ENCODE assay signal across 10 cellular contexts in the genomic region with DNA sequence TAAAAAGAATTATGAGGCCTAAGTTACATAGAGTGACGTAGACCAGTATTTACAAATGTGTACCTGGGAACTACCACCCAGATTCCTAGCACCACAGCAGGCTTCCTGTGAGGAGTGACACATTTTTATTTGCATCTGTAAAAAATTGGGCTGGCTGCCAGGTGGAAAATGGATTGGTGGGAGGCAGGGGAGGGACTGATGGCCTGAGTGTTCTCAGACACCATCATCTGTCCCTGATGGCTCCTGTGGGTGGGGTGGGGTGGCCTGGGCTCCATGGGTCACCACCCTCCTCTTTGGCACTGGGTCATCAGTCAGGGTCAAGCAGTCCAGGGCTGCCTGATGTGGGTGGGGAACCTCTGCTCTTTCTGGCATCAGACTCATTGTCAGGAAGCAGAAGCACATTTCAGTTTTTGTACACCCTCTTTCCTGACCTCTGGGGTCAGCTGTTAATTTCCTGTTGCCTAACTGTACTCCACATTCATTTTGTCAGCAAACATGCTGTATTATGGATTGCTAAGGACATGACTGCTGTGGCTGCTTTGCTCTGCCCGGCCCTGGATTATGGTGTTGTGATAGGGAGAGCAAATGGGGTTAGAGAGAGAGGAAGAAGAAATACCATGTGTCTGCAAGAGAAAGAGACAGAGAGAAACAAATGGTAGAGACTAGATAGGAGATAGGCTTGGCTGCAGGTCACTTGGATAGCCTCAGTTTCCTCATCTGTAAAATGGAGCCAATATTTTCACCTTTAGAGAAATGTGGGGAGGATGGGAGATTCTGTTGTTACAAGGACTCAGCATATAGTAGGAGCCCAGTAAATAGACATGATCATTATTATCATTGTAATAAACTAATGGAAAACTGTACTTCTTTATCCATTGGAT. TPM values are rescaled to one million over a fixed set of nuclear protein-coding genes. Genes with fewer than 3 reads are reported as not detected.
DNase-seq lines count a peak whose midpoint lies in the region; ATAC-seq, FAIRE-seq and TF ChIP-seq lines count a peak whose summit lies in the region.
"Had no signal": no experiment of that assay in that cellular context is flagged by ENCODE, and none has a peak within 500 bp of the region (broad histone marks: within the 10 kb centered on the region; RNA-seq: fewer than 3 reads in every experiment).

No MANE protein-coding gene starts in this region.

- H3K27me3 ChIP-seq in HepG2 (ENCODE audit: control insufficient read depth in 1 of 2, insufficient read depth in 2 of 2, low read length in 2 of 2) (no peaks in the 10 kb centered on the region), uterus (no peaks in the 10 kb centered on the region)
- H3K27me3 ChIP-seq: ovary had no signal

- no TSS peak for BruUV-seq in HepG2 (replicated peaks; lab: Mats Ljungman, UMichigan)

- in situ Hi-C loops in HepG2 (cut with HindIII; ENCODE audit: extremely low pct_ligation_motif_present, low pct_unique_long_range_greater_than_20kb) = no loop called here

- H3K4me1 ChIP-seq in HepG2 (ENCODE audit: insufficient read depth, low read length) (peaks cover 20% of the 10 kb centered on the region), uterus (peaks cover 0 to 18% of the 10 kb centered on the region in 2 donors)

- H4K20me1 ChIP-seq in HepG2 (ENCODE audit: insufficient read depth, low read length) = no peaks in the 10 kb centered on the region

- POLR2A ChIA-PET in HepG2 (lab: Yijun Ruan, JAX) = no interaction called here
- POLR2A ChIA-PET in activated CD8-positive, alpha-beta T cell treated with anti-CD3 and anti-CD28 coated beads, Interleukin-2, amount 10 ng/mL, durations not matched to agents 7 days and 5 days (lab: Charles Lee) = interaction anchor here (0.6 kb wide), 1 partner anchor 29 kb away, joined by 6 read pairs; no protein-coding TSS in a partner anchor

- peaks cover 0 to 4% (median 0%) of the 10 kb centered on the region in 5 experiments for H3K9me3 Mint-ChIP-seq in brain
- no peaks in the 10 kb centered on the region for H3K9me3 Mint-ChIP-seq in activated CD8-positive, alpha-beta T cell treated with anti-CD3 and anti-CD28 coated beads, Interleukin-2, amount 10 ng/mL, durations not matched to agents 7 days and 5 days (ENCODE audit: insufficient read depth)

- no peak overlapping the region for H3K9ac ChIP-seq in HepG2 (ENCODE audit: insufficient read depth, low read depth, low read length)

- no peak overlapping the region for H2AFZ ChIP-seq in HepG2 (ENCODE audit: low read length)

- H3K36me3 ChIP-seq in HepG2 (replicated peaks in 1 of 2; ENCODE audit: control insufficient read depth in 1 of 2, insufficient read depth in 2 of 2, low read length in 2 of 2) (no peaks in the 10 kb centered on the region), uterus (no peaks in the 10 kb centered on the region)
- H3K36me3 ChIP-seq: ovary had no signal

- CTCF ChIA-PET in HepG2 (lab: Yijun Ruan, JAX; ENCODE audit: low intra/inter-chr PET ratio, low total read pairs) = no interaction called here
- CTCF ChIA-PET in activated CD8-positive, alpha-beta T cell treated with anti-CD3 and anti-CD28 coated beads, Interleukin-2, amount 10 ng/mL, durations not matched to agents 7 days and 5 days (lab: Charles Lee) = no interaction called here

- peaks cover 7% of the 10 kb centered on the region for H3K36me3 Mint-ChIP-seq in brain
- H3K36me3 Mint-ChIP-seq in activated CD8-positive, alpha-beta T cell treated with anti-CD3 and anti-CD28 coated beads, Interleukin-2, amount 10 ng/mL, durations not matched to agents 7 days and 5 days (ENCODE audit: low read depth) = no peaks in the 10 kb centered on the region

- intact Hi-C loops in HepG2 (cut with micrococcal nuclease; ENCODE audit: unreplicated experiment) = no loop called here
- intact Hi-C loops in uterus (cut with DNase I; ENCODE audit: low total_unique reads) = no loop called here

- peak; percentile 65 for ATAC-seq in HepG2
- ATAC-seq in HG02588 (IDR thresholded peaks at IDR 0.05; ENCODE audit: unreplicated experiment) = no peak
- no peak for ATAC-seq in activated CD8-positive, alpha-beta T cell treated with anti-CD3 and anti-CD28 coated beads, Interleukin-2, amount 10 ng/mL, durations not matched to agents 7 days and 5 days

- WGBS in HepG2 (ENCODE audit: low lambda C conversion rate) = 2% methylated on average over 2 of the region's 2 CpGs

- no peak for FAIRE-seq in HepG2 (lab: Jason Lieb, UNC)

- H3K4me2 ChIP-seq in HepG2 (ENCODE audit: low read depth, low read length) = peak overlapping the region; percentile 25; the same call in 1 of the 2 replicates

- no peak for TF ChIP-seq EP300 in HepG2 (IDR thresholded peaks at IDR 0.05; ENCODE audit: low read depth in 2 of 2, low read length in 2 of 2)
- TF ChIP-seq EP300 in HepG2 (CRISPR knock-in tag; IDR thresholded peaks at IDR 0.05; ENCODE audit: borderline replicate concordance) = no peak

- TF ChIP-seq POLR2A in HepG2 (IDR thresholded peaks at IDR 0.05; ENCODE audit: insufficient read depth in 1 of 2, low read depth in 2 of 2, low read length in 2 of 2) = no peak
- no peak for TF ChIP-seq POLR2A in uterus (IDR thresholded peaks at IDR 0.05)

- no peaks in the 10 kb centered on the region for H3K79me2 ChIP-seq in HepG2 (ENCODE audit: insufficient read depth, low read length)

- H3K27me3 Mint-ChIP-seq in brain = no peaks in the 10 kb centered on the region
- peaks cover 18% of the 10 kb centered on the region for H3K27me3 Mint-ChIP-seq in activated CD8-positive, alpha-beta T cell treated with anti-CD3 and anti-CD28 coated beads, Interleukin-2, amount 10 ng/mL, durations not matched to agents 7 days and 5 days (ENCODE audit: low read depth)

- no peak for TF ChIP-seq RAD21 in HepG2 (CRISPR knock-in tag; IDR thresholded peaks at IDR 0.05)

- H3K4me3 ChIP-seq in HepG2 (replicated peaks in 1 of 3; ENCODE audit: insufficient read depth in 1 of 3, low read depth in 2 of 3, low read length in 3 of 3) = no peak overlapping the region
- no peak overlapping the region for H3K4me3 ChIP-seq in uterus
- H3K4me3 ChIP-seq: ovary had no signal

- DNase-seq in SIG-M5 treated with dmso at 0.1 percent for 504 hours (lab: John Stamatoyannopoulos, UW; ENCODE audit: unreplicated experiment) = peak; percentile 55
- DNase-seq in SIG-M5 (lab: John Stamatoyannopoulos, UW) = no peak
- no peak for DNase-seq in HepG2 (ENCODE audit: low spot score)
- DNase-seq in uterus = peak in 1 of 2 donors; percentile 74
- DNase-seq in stimulated activated CD4-positive, alpha-beta T cell treated with anti-CD3 and anti-CD28 coated beads, Interleukin-4, amount 100 ng/mL, for 24 hours = no peak
- no peak for DNase-seq in activated CD8-positive, alpha-beta T cell treated with anti-CD3 and anti-CD28 coated beads, Interleukin-2, amount 10 ng/mL, durations not matched to agents 7 days and 5 days
- DNase-seq: C1 segment of cervical spinal cord had no signal

- TF ChIP-seq CTCF in brain (conservative IDR thresholded peaks at IDR 0.05) (no peak), HepG2 (CRISPR knock-in tag; IDR thresholded peaks at IDR 0.05) (no peak), uterus (IDR thresholded peaks at IDR 0.05) (no peak)

- H3K9me3 ChIP-seq in HepG2 (ENCODE audit: low read length) = no peaks in the 10 kb centered on the region
- H3K9me3 ChIP-seq in uterus = no peaks in the 10 kb centered on the region
- H3K9me3 ChIP-seq: ovary had no signal

- H3K27ac ChIP-seq in HepG2 (ENCODE audit: extremely low read length, insufficient read depth, low read length) (no peak overlapping the region), uterus (peak overlapping the region; percentile 35 to 64)
- H3K27ac ChIP-seq: ovary had no signal

- peaks cover 27% of the 10 kb centered on the region for H3K4me1 Mint-ChIP-seq in brain
- peaks cover 2% of the 10 kb centered on the region for H3K4me1 Mint-ChIP-seq in activated CD8-positive, alpha-beta T cell treated with anti-CD3 and anti-CD28 coated beads, Interleukin-2, amount 10 ng/mL, durations not matched to agents 7 days and 5 days (ENCODE audit: low read depth)

- peak overlapping the region in 1 of 5 experiments; percentile 15 for H3K4me3 Mint-ChIP-seq in brain
- H3K4me3 Mint-ChIP-seq in activated CD8-positive, alpha-beta T cell treated with anti-CD3 and anti-CD28 coated beads, Interleukin-2, amount 10 ng/mL, durations not matched to agents 7 days and 5 days = no peak overlapping the region

- H3K27ac Mint-ChIP-seq in brain = peak overlapping the region; percentile 48 to 78 (median 74)
- H3K27ac Mint-ChIP-seq in activated CD8-positive, alpha-beta T cell treated with anti-CD3 and anti-CD28 coated beads, Interleukin-2, amount 10 ng/mL, durations not matched to agents 7 days and 5 days = no peak overlapping the region

RNA-seq across cellular contexts. Expression of a gene that starts 11.6 kb away (rescaled TPM):
- 30.0 TPM for polyA plus RNA-seq in brain (ENCODE audit: insufficient read depth, low read depth, low replicate concordance)
- not detected in 2 replicates for total RNA-seq in HepG2 (2016; rRNA removed; fragmentation: Illumina TruSeq; extraction: Trizol)
- total RNA-seq in HepG2 (2016; cell fraction: cytosol; rRNA removed; fragmentation: Illumina TruSeq; extraction: Trizol; ENCODE audit: low read depth) = not detected in 2 replicates
- 0.13 TPM in 1 of 2 replicates, not detected in the other for total RNA-seq in HepG2 (2016; cell fraction: insoluble cytoplasmic fraction; rRNA removed; fragmentation: Illumina TruSeq; extraction: Trizol)
- not detected in 2 replicates for total RNA-seq in HepG2 (2016; cell fraction: membrane; rRNA removed; fragmentation: Illumina TruSeq; extraction: Trizol)
- not detected in 2 replicates for total RNA-seq in HepG2 (2016; cell fraction: nucleus; rRNA removed; fragmentation: Illumina TruSeq; extraction: Trizol)
- polyA plus RNA-seq in HepG2 (2011; rRNA removed) = 0.08 and 0.59 TPM in 2 replicates
- polyA plus RNA-seq in HepG2 (2011; cell fraction: cytosol; rRNA removed) = 0.16 and 0.23 TPM in 2 replicates
- 0.23 and 0.88 TPM in 2 replicates for polyA plus RNA-seq in HepG2 (2011; cell fraction: nucleus; rRNA removed)
- polyA plus RNA-seq in HepG2 (2012) = 0.27 and 0.75 TPM in 2 replicates
- not detected in 2 replicates for polyA plus RNA-seq in HepG2 (2016; cell fraction: cytosol; fragmentation: Illumina TruSeq; extraction: Trizol; ENCODE audit: low read depth)
- polyA plus RNA-seq in HepG2 (2016; cell fraction: insoluble cytoplasmic fraction; fragmentation: Illumina TruSeq; extraction: Trizol; ENCODE audit: low read depth) = not detected in 2 replicates
- polyA plus RNA-seq in HepG2 (2016; cell fraction: membrane; fragmentation: Illumina TruSeq; extraction: Trizol; ENCODE audit: low read depth) = not detected in 2 replicates
- not detected in 2 replicates for polyA plus RNA-seq in HepG2 (2016; cell fraction: nucleus; fragmentation: Illumina TruSeq; extraction: Trizol; ENCODE audit: insufficient read depth, low read depth)
- 0.12 TPM in 1 of 2 replicates, not detected in the other for polyA minus RNA-seq in HepG2 (2011; rRNA and poly(A)+ RNA removed; ENCODE audit: low replicate concordance)
- polyA minus RNA-seq in HepG2 (2011; cell fraction: cytosol; rRNA and poly(A)+ RNA removed) = 0.69 TPM in 1 of 2 replicates, not detected in the other
- not detected in 2 replicates for polyA minus RNA-seq in HepG2 (2011; cell fraction: nucleus; rRNA and poly(A)+ RNA removed)
- 100 to 1,000 TPM in 2 of 4 donors, 10 to 100 TPM in 2; 81.2 to 149 (median 117) TPM for total RNA-seq in uterus
- not detected for total RNA-seq in activated CD8-positive, alpha-beta T cell treated with anti-CD3 and anti-CD28 coated beads, Interleukin-2, amount 10 ng/mL, durations not matched to agents 7 days and 5 days

RNA-seq across cellular contexts. Expression of a gene that starts 12.5 kb away (rescaled TPM):
- polyA plus RNA-seq in brain (ENCODE audit: insufficient read depth, low read depth, low replicate concordance) (14.3 TPM), HepG2 (2011; rRNA removed) (0.01 and 0.05 TPM in 2 replicates)
- total RNA-seq in HepG2 (2016; rRNA removed; fragmentation: Illumina TruSeq; extraction: Trizol) (not detected in 2 replicates), uterus (10 to 100 TPM in 1 of 4 donors, 1 to 10 TPM in 2, under 1 TPM in 1; 0.88 to 14.7 (median 3.7) TPM)
- total RNA-seq in HepG2 (2016; cell fraction: cytosol; rRNA removed; fragmentation: Illumina TruSeq; extraction: Trizol; ENCODE audit: low read depth) = not detected in 2 replicates
- total RNA-seq in HepG2 (2016; cell fraction: insoluble cytoplasmic fraction; rRNA removed; fragmentation: Illumina TruSeq; extraction: Trizol) = not detected in 2 replicates
- total RNA-seq in HepG2 (2016; cell fraction: membrane; rRNA removed; fragmentation: Illumina TruSeq; extraction: Trizol) = not detected in 2 replicates
- not detected in 2 replicates for total RNA-seq in HepG2 (2016; cell fraction: nucleus; rRNA removed; fragmentation: Illumina TruSeq; extraction: Trizol)
- polyA plus RNA-seq in HepG2 (2011; cell fraction: cytosol; rRNA removed) = 0.01 TPM in 1 of 2 replicates, not detected in the other
- polyA plus RNA-seq in HepG2 (2011; cell fraction: nucleus; rRNA removed) = 0.73 and 0.85 TPM in 2 replicates
- polyA plus RNA-seq in HepG2 (2012) = 0.27 and 0.52 TPM in 2 replicates
- polyA plus RNA-seq in HepG2 (2016; cell fraction: cytosol; fragmentation: Illumina TruSeq; extraction: Trizol; ENCODE audit: low read depth) = not detected in 2 replicates
- not detected in 2 replicates for polyA plus RNA-seq in HepG2 (2016; cell fraction: insoluble cytoplasmic fraction; fragmentation: Illumina TruSeq; extraction: Trizol; ENCODE audit: low read depth)
- not detected in 2 replicates for polyA plus RNA-seq in HepG2 (2016; cell fraction: membrane; fragmentation: Illumina TruSeq; extraction: Trizol; ENCODE audit: low read depth)
- polyA plus RNA-seq in HepG2 (2016; cell fraction: nucleus; fragmentation: Illumina TruSeq; extraction: Trizol; ENCODE audit: insufficient read depth, low read depth) = not detected in 2 replicates
- polyA minus RNA-seq in HepG2 (2011; rRNA and poly(A)+ RNA removed; ENCODE audit: low replicate concordance) = 0.14 TPM in 1 of 2 replicates, not detected in the other
- polyA minus RNA-seq in HepG2 (2011; cell fraction: cytosol; rRNA and poly(A)+ RNA removed) = not detected in 2 replicates
- polyA minus RNA-seq in HepG2 (2011; cell fraction: nucleus; rRNA and poly(A)+ RNA removed) = 0.13 TPM in 1 of 2 replicates, not detected in the other
- total RNA-seq in activated CD8-positive, alpha-beta T cell treated with anti-CD3 and anti-CD28 coated beads, Interleukin-2, amount 10 ng/mL, durations not matched to agents 7 days and 5 days = under 1 TPM in 1 of 2 experiments, not detected in 1; 0.34 TPM

RNA-seq across cellular contexts. Expression of a gene that starts 20.2 kb away (rescaled TPM):
- polyA plus RNA-seq in brain (ENCODE audit: insufficient read depth, low read depth, low replicate concordance) (38.3 TPM), HepG2 (2011; rRNA removed) (5.9 and 6.4 TPM in 2 replicates)
- total RNA-seq in HepG2 (2016; rRNA removed; fragmentation: Illumina TruSeq; extraction: Trizol) (2.9 and 3.7 TPM in 2 replicates), uterus (10 to 100 TPM in 3 of 4 donors, 1 to 10 TPM in 1; 3.3 to 72.8 (median 18.3) TPM)
- 2.7 and 3.5 TPM in 2 replicates for total RNA-seq in HepG2 (2016; cell fraction: cytosol; rRNA removed; fragmentation: Illumina TruSeq; extraction: Trizol; ENCODE audit: low read depth)
- total RNA-seq in HepG2 (2016; cell fraction: insoluble cytoplasmic fraction; rRNA removed; fragmentation: Illumina TruSeq; extraction: Trizol) = 3.5 and 4.6 TPM in 2 replicates
- 4.4 and 4.5 TPM in 2 replicates for total RNA-seq in HepG2 (2016; cell fraction: membrane; rRNA removed; fragmentation: Illumina TruSeq; extraction: Trizol)
- 5.1 and 5.6 TPM in 2 replicates for total RNA-seq in HepG2 (2016; cell fraction: nucleus; rRNA removed; fragmentation: Illumina TruSeq; extraction: Trizol)
- 2.6 TPM in 2 replicates for polyA plus RNA-seq in HepG2 (2011; cell fraction: cytosol; rRNA removed)
- 15.5 and 19.3 TPM in 2 replicates for polyA plus RNA-seq in HepG2 (2011; cell fraction: nucleus; rRNA removed)
- polyA plus RNA-seq in HepG2 (2012) = 4.7 and 7.2 TPM in 2 replicates
- 2.3 and 3.1 TPM in 2 replicates for polyA plus RNA-seq in HepG2 (2016; cell fraction: cytosol; fragmentation: Illumina TruSeq; extraction: Trizol; ENCODE audit: low read depth)
- polyA plus RNA-seq in HepG2 (2016; cell fraction: insoluble cytoplasmic fraction; fragmentation: Illumina TruSeq; extraction: Trizol; ENCODE audit: low read depth) = 5.8 and 8.5 TPM in 2 replicates
- polyA plus RNA-seq in HepG2 (2016; cell fraction: membrane; fragmentation: Illumina TruSeq; extraction: Trizol; ENCODE audit: low read depth) = 4.2 TPM in 2 replicates
- 12.9 and 19.5 TPM in 2 replicates for polyA plus RNA-seq in HepG2 (2016; cell fraction: nucleus; fragmentation: Illumina TruSeq; extraction: Trizol; ENCODE audit: insufficient read depth, low read depth)
- polyA minus RNA-seq in HepG2 (2011; rRNA and poly(A)+ RNA removed; ENCODE audit: low replicate concordance) = 23.8 and 23.9 TPM in 2 replicates
- polyA minus RNA-seq in HepG2 (2011; cell fraction: cytosol; rRNA and poly(A)+ RNA removed) = 4.7 and 7.5 TPM in 2 replicates
- polyA minus RNA-seq in HepG2 (2011; cell fraction: nucleus; rRNA and poly(A)+ RNA removed) = 20.3 and 20.4 TPM in 2 replicates
- total RNA-seq in activated CD8-positive, alpha-beta T cell treated with anti-CD3 and anti-CD28 coated beads, Interleukin-2, amount 10 ng/mL, durations not matched to agents 7 days and 5 days = 10 to 100 TPM; 31.5 to 33.5 TPM

RNA-seq across cellular contexts. Expression of a gene that starts 36.0 kb away (rescaled TPM):
- polyA plus RNA-seq in brain (ENCODE audit: insufficient read depth, low read depth, low replicate concordance) = 46.8 TPM
- total RNA-seq in HepG2 (2016; rRNA removed; fragmentation: Illumina TruSeq; extraction: Trizol) = 26.2 and 27.7 TPM in 2 replicates
- total RNA-seq in HepG2 (2016; cell fraction: cytosol; rRNA removed; fragmentation: Illumina TruSeq; extraction: Trizol; ENCODE audit: low read depth) = 7.2 and 9.1 TPM in 2 replicates
- 28.5 TPM in 2 replicates for total RNA-seq in HepG2 (2016; cell fraction: insoluble cytoplasmic fraction; rRNA removed; fragmentation: Illumina TruSeq; extraction: Trizol)
- 9.6 and 12.5 TPM in 2 replicates for total RNA-seq in HepG2 (2016; cell fraction: membrane; rRNA removed; fragmentation: Illumina TruSeq; extraction: Trizol)
- total RNA-seq in HepG2 (2016; cell fraction: nucleus; rRNA removed; fragmentation: Illumina TruSeq; extraction: Trizol) = 16.8 and 19.2 TPM in 2 replicates
- polyA plus RNA-seq in HepG2 (2011; rRNA removed) = 28.7 and 31.1 TPM in 2 replicates
- 19.7 and 34.3 TPM in 2 replicates for polyA plus RNA-seq in HepG2 (2011; cell fraction: cytosol; rRNA removed)
- polyA plus RNA-seq in HepG2 (2011; cell fraction: nucleus; rRNA removed) = 46.3 and 48.7 TPM in 2 replicates
- 11.8 and 12.8 TPM in 2 replicates for polyA plus RNA-seq in HepG2 (2012)
- polyA plus RNA-seq in HepG2 (2016; cell fraction: cytosol; fragmentation: Illumina TruSeq; extraction: Trizol; ENCODE audit: low read depth) = 6.7 and 10.3 TPM in 2 replicates
- polyA plus RNA-seq in HepG2 (2016; cell fraction: insoluble cytoplasmic fraction; fragmentation: Illumina TruSeq; extraction: Trizol; ENCODE audit: low read depth) = 27.9 and 32.0 TPM in 2 replicates
- polyA plus RNA-seq in HepG2 (2016; cell fraction: membrane; fragmentation: Illumina TruSeq; extraction: Trizol; ENCODE audit: low read depth) = 6.2 and 7.2 TPM in 2 replicates
- 31.9 and 36.2 TPM in 2 replicates for polyA plus RNA-seq in HepG2 (2016; cell fraction: nucleus; fragmentation: Illumina TruSeq; extraction: Trizol; ENCODE audit: insufficient read depth, low read depth)
- polyA minus RNA-seq in HepG2 (2011; rRNA and poly(A)+ RNA removed; ENCODE audit: low replicate concordance) = 24.4 and 68.8 TPM in 2 replicates
- 7.4 and 11.4 TPM in 2 replicates for polyA minus RNA-seq in HepG2 (2011; cell fraction: cytosol; rRNA and poly(A)+ RNA removed)
- 19.1 and 22.0 TPM in 2 replicates for polyA minus RNA-seq in HepG2 (2011; cell fraction: nucleus; rRNA and poly(A)+ RNA removed)
- total RNA-seq in uterus = 100 to 1,000 TPM in 1 of 4 donors, 10 to 100 TPM in 2, 1 to 10 TPM in 1; 3.8 to 105 (median 25.6) TPM
- total RNA-seq in activated CD8-positive, alpha-beta T cell treated with anti-CD3 and anti-CD28 coated beads, Interleukin-2, amount 10 ng/mL, durations not matched to agents 7 days and 5 days = 1 to 10 TPM; 1.1 TPM

Comparison
In these comparisons a context has a peak if more than half of its experiments do, and no peak if none do; other contexts are left out.
1. RNA of a gene that starts 11.6 kb away (total RNA-seq): 81.2 to 149 TPM in uterus; 0.13 TPM in HepG2 and not detected in activated CD8-positive, alpha-beta T cell treated with anti-CD3 and anti-CD28 coated beads, Interleukin-2, amount 10 ng/mL, durations not matched to agents 7 days and 5 days; every median in the first group is over 10 times any median in the second.